Comparison of ENCODE assay signal across 25 cellular contexts in genomic region chr2:175011505-175011904, GRCh38.
"Had no signal": no experiment of that assay in that cellular context is flagged by ENCODE, and none has a peak within 500 bp of the region (broad histone marks: within the 10 kb centered on the region; RNA-seq: fewer than 3 reads in every experiment).

No MANE protein-coding gene starts in this region.

- ATAC-seq: mucosa of descending colon; naive thymus-derived CD4-positive, alpha-beta T cell; natural killer cell treated with Interleukin-12 subunit alpha and Interleukin-12 subunit beta and Interleukin-15 and Interleukin-18, amount 100 ng/mL, for 72 hours; right lobe of liver; stimulated activated memory B cell treated with anti-CD40 and anti-IgM and Interleukin-4, amounts not matched to agents 10 μg/mL and 1 μg/mL and 100 μg/mL, for 72 hours; stimulated activated naive CD8-positive, alpha-beta T cell treated with anti-CD3 and anti-CD28 coated beads, Interleukin-15, Interleukin-2, amounts not matched to agents 100 U/mL and 50 U/mL, for 24 hours had no signal

- H3K27ac ChIP-seq: ovary, right atrium auricular region, right lobe of liver, stomach, testis, thyroid gland, transverse colon, upper lobe of left lung, vagina had no signal

- H3K4me3 ChIP-seq: left ventricle myocardium inferior, lung, mucosa of descending colon, ovary, right atrium auricular region, right lobe of liver, smooth muscle cell, stomach, testis, thyroid gland, transverse colon, upper lobe of left lung, vagina had no signal

- H3K9me3 Mint-ChIP-seq: natural killer cell treated with Interleukin-12 subunit alpha and Interleukin-12 subunit beta and Interleukin-15 and Interleukin-18, amount 100 ng/mL, for 72 hours; stimulated activated memory B cell treated with anti-CD40 and anti-IgM and Interleukin-4, amounts not matched to agents 10 μg/mL and 1 μg/mL and 100 μg/mL, for 72 hours had no signal

- H3K36me3 ChIP-seq: left ventricle myocardium inferior, ovary, right atrium auricular region, right lobe of liver, stomach, thyroid gland, transverse colon, upper lobe of left lung, vagina had no signal

- H3K4me1 Mint-ChIP-seq: stimulated activated memory B cell treated with anti-CD40 and anti-IgM and Interleukin-4, amounts not matched to agents 10 μg/mL and 1 μg/mL and 100 μg/mL, for 72 hours had no signal

- H3K4me3 Mint-ChIP-seq: naive thymus-derived CD4-positive, alpha-beta T cell; natural killer cell treated with Interleukin-12 subunit alpha and Interleukin-12 subunit beta and Interleukin-15 and Interleukin-18, amount 100 ng/mL, for 72 hours; stimulated activated memory B cell treated with anti-CD40 and anti-IgM and Interleukin-4, amounts not matched to agents 10 μg/mL and 1 μg/mL and 100 μg/mL, for 72 hours had no signal

- H3K27ac Mint-ChIP-seq: naive thymus-derived CD4-positive, alpha-beta T cell; natural killer cell treated with Interleukin-12 subunit alpha and Interleukin-12 subunit beta and Interleukin-15 and Interleukin-18, amount 100 ng/mL, for 72 hours; progenitor cell of endocrine pancreas; stimulated activated memory B cell treated with anti-CD40 and anti-IgM and Interleukin-4, amounts not matched to agents 10 μg/mL and 1 μg/mL and 100 μg/mL, for 72 hours had no signal

- DNase-seq: islet precursor cell; left ventricle myocardium inferior; mesendoderm; midbrain; mucosa of descending colon; naive thymus-derived CD4-positive, alpha-beta T cell; ovary; right lobe of liver; stimulated activated CD4-positive, alpha-beta T cell treated with anti-CD3 and anti-CD28 coated beads, Interleukin-1b, Interleukin-23, amount 100 ng/mL, for 48 hours; stimulated activated CD4-positive, alpha-beta T cell treated with anti-CD3 and anti-CD28 coated beads, Interleukin-2, amount 100 ng/mL, for 48 hours; stimulated activated CD4-positive, alpha-beta T cell treated with anti-CD3 and anti-CD28 coated beads, Interleukin-4, amount 100 ng/mL, for 4 hours; stimulated activated CD8-positive, alpha-beta memory T cell treated with anti-CD3 and anti-CD28 coated beads, Interleukin-4, amount 100 ng/mL, for 48 hours; stimulated activated naive CD8-positive, alpha-beta T cell treated with anti-CD3 and anti-CD28 coated beads, Interleukin-15, Interleukin-2, amounts not matched to agents 100 U/mL and 50 U/mL, for 24 hours; stomach; testis; thyroid gland; transverse colon; upper lobe of left lung had no signal

- H3K36me3 Mint-ChIP-seq: natural killer cell treated with Interleukin-12 subunit alpha and Interleukin-12 subunit beta and Interleukin-15 and Interleukin-18, amount 100 ng/mL, for 72 hours; stimulated activated memory B cell treated with anti-CD40 and anti-IgM and Interleukin-4, amounts not matched to agents 10 μg/mL and 1 μg/mL and 100 μg/mL, for 72 hours had no signal

- H3K9me3 ChIP-seq: left ventricle myocardium inferior, mucosa of descending colon, ovary, right atrium auricular region, right lobe of liver, testis, thyroid gland, transverse colon, upper lobe of left lung, vagina had no signal

- H3K4me1 ChIP-seq: right atrium auricular region, right lobe of liver, testis, transverse colon, vagina had no signal
